ENCODE assay signal across 25 cellular contexts in the genomic region with DNA sequence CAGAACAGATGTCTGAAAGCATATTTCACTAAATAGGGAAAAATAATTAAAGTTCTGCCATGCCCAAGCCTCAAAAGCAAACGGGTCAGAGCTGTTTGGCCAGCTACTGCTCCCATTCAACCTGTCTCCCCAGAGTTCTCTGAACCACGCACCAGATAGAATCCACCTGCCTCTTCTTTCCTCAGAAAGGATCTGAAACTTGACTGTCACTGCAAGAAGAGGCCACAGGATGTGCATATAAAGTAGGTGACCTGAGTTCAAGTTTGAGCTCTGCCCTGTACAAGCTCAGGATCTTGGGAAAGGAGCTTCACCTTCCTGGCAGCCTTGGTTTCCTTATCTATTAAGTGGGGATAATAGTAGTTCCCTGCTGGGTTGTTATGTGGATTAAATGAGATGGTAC.
"Had no signal": no experiment of that assay in that cellular context is flagged by ENCODE, and none has a peak within 500 bp of the region (broad histone marks: within the 10 kb centered on the region; RNA-seq: fewer than 3 reads in every experiment).

No MANE protein-coding gene starts in this region.

- H3K4me1 ChIP-seq: pancreas, prostate gland, suprapubic skin, upper lobe of left lung, vagina had no signal

- H3K27ac ChIP-seq: left ventricle myocardium inferior, pancreas, prostate gland, skin epidermis, suprapubic skin, thoracic aorta, tibial artery, upper lobe of left lung, vagina had no signal

- H3K4me3 ChIP-seq: left ventricle myocardium inferior, lung, pancreas, prostate gland, skin epidermis, suprapubic skin, thoracic aorta, tibial artery, upper lobe of left lung, vagina had no signal

- H3K4me1 Mint-ChIP-seq: immature natural killer cell; naive B cell; stimulated activated effector memory CD8-positive, alpha-beta T cell treated with anti-CD3 and anti-CD28 coated beads, Interleukin-12 subunit alpha, Interleukin-12 subunit beta, amount 100 ng/mL, for 72 hours had no signal

- ATAC-seq: pancreas; sciatic nerve; stimulated activated effector memory CD8-positive, alpha-beta T cell treated with anti-CD3 and anti-CD28 coated beads, Interleukin-12 subunit alpha, Interleukin-12 subunit beta, amount 100 ng/mL, for 72 hours had no signal

- H3K36me3 Mint-ChIP-seq: immature natural killer cell; mesothelial cell of epicardium; naive B cell; natural killer cell treated with Interleukin-12 subunit alpha and Interleukin-12 subunit beta and Interleukin-15 and Interleukin-18, amount 100 ng/mL, for 72 hours; stimulated activated effector memory CD8-positive, alpha-beta T cell treated with anti-CD3 and anti-CD28 coated beads, Interleukin-12 subunit alpha, Interleukin-12 subunit beta, amount 100 ng/mL, for 72 hours had no signal

- H3K27me3 ChIP-seq: pancreas, suprapubic skin, tibial artery, upper lobe of left lung, vagina had no signal

- H3K36me3 ChIP-seq: left ventricle myocardium inferior, pancreas, prostate gland, suprapubic skin, thoracic aorta, tibial artery, upper lobe of left lung, vagina had no signal

- FAIRE-seq: islet of Langerhans, pancreas had no signal

- H3K4me3 Mint-ChIP-seq: immature natural killer cell; mesothelial cell of epicardium; naive B cell; natural killer cell treated with Interleukin-12 subunit alpha and Interleukin-12 subunit beta and Interleukin-15 and Interleukin-18, amount 100 ng/mL, for 72 hours; stimulated activated effector memory CD8-positive, alpha-beta T cell treated with anti-CD3 and anti-CD28 coated beads, Interleukin-12 subunit alpha, Interleukin-12 subunit beta, amount 100 ng/mL, for 72 hours; stimulated activated naive CD8-positive, alpha-beta T cell treated with anti-CD3 and anti-CD28 coated beads, Interleukin-15, Interleukin-2, amounts not matched to agents 100 ng/mL and 50 ng/mL, for 24 hours had no signal

- H3K9me3 ChIP-seq: left ventricle myocardium inferior, pancreas, prostate gland, suprapubic skin, thoracic aorta, tibial artery, upper lobe of left lung, vagina had no signal

- H3K27ac Mint-ChIP-seq: immature natural killer cell; mesothelial cell of epicardium; naive B cell; natural killer cell treated with Interleukin-12 subunit alpha and Interleukin-12 subunit beta and Interleukin-15 and Interleukin-18, amount 100 ng/mL, for 72 hours; stimulated activated effector memory CD8-positive, alpha-beta T cell treated with anti-CD3 and anti-CD28 coated beads, Interleukin-12 subunit alpha, Interleukin-12 subunit beta, amount 100 ng/mL, for 72 hours; stimulated activated naive CD8-positive, alpha-beta T cell treated with anti-CD3 and anti-CD28 coated beads, Interleukin-15, Interleukin-2, amounts not matched to agents 100 ng/mL and 50 ng/mL, for 24 hours had no signal

- DNase-seq: hypothalamus; immature natural killer cell; left ventricle myocardium inferior; mesendoderm; naive B cell; nucleus accumbens; pancreas; retina; right cardiac atrium; stimulated activated CD4-positive, alpha-beta T cell treated with anti-CD3 and anti-CD28 coated beads, Interleukin-4, amount 100 ng/mL, for 24 hours; stimulated activated naive CD4-positive, alpha-beta T cell; tibial artery had no signal

- H3K9me3 Mint-ChIP-seq: immature natural killer cell; mesothelial cell of epicardium; natural killer cell treated with Interleukin-12 subunit alpha and Interleukin-12 subunit beta and Interleukin-15 and Interleukin-18, amount 100 ng/mL, for 72 hours; stimulated activated effector memory CD8-positive, alpha-beta T cell treated with anti-CD3 and anti-CD28 coated beads, Interleukin-12 subunit alpha, Interleukin-12 subunit beta, amount 100 ng/mL, for 72 hours; stimulated activated naive CD8-positive, alpha-beta T cell treated with anti-CD3 and anti-CD28 coated beads, Interleukin-15, Interleukin-2, amounts not matched to agents 100 ng/mL and 50 ng/mL, for 24 hours had no signal
